ENCODE assay signal across 24 cellular contexts in genomic region chr4:106852416-106852815, GRCh38.
"Had no signal": no experiment of that assay in that cellular context is flagged by ENCODE, and none has a peak within 500 bp of the region (broad histone marks: within the 10 kb centered on the region; RNA-seq: fewer than 3 reads in every experiment).

No MANE protein-coding gene starts in this region.

- H3K4me3 ChIP-seq: left ventricle myocardium inferior, lung, neural progenitor cell, right atrium auricular region, right lobe of liver, smooth muscle cell, tibial nerve, uterus had no signal

- H3K9me3 ChIP-seq: left ventricle myocardium inferior, neutrophil, right atrium auricular region, right lobe of liver, tibial nerve, uterus had no signal

- H3K79me2 ChIP-seq: parathyroid adenoma had no signal

- H3K27me3 ChIP-seq: neural progenitor cell, neutrophil, right atrium auricular region, right lobe of liver, tibial nerve, uterus had no signal

- H3K9ac ChIP-seq: neural progenitor cell, parathyroid adenoma had no signal

- H3K4me2 ChIP-seq: neural progenitor cell, smooth muscle cell had no signal

- H3K4me1 ChIP-seq: left ventricle myocardium inferior, neural progenitor cell, parathyroid adenoma, right atrium auricular region, right lobe of liver, tibial nerve, uterus had no signal

- DNase-seq: islet precursor cell; left ventricle myocardium inferior; mesendoderm; naive B cell; natural killer cell; nephron progenitor cell; occipital lobe; right lobe of liver; stimulated activated CD4-positive, alpha-beta T cell treated with anti-CD3 and anti-CD28 coated beads, Interleukin-1b, Interleukin-23, amount 100 ng/mL, for 48 hours; stimulated activated CD4-positive, alpha-beta T cell treated with anti-CD3 and anti-CD28 coated beads, Interleukin-2, amount 100 ng/mL, for 48 hours; stimulated activated CD4-positive, alpha-beta T cell treated with anti-CD3 and anti-CD28 coated beads, Interleukin-4, amount 100 ng/mL, for 4 hours; stimulated activated CD8-positive, alpha-beta memory T cell treated with anti-CD3 and anti-CD28 coated beads, Interleukin-4, amount 100 ng/mL, for 48 hours; stimulated activated naive CD4-positive, alpha-beta T cell treated with Interleukin-2 at 50 U/mL for 16 hours; stimulated activated naive CD8-positive, alpha-beta T cell treated with anti-CD3 and anti-CD28 coated beads, Interleukin-15, amount 100 ng/mL, for 72 hours; substantia nigra; uterus had no signal

- ATAC-seq: natural killer cell; right lobe of liver; stimulated activated memory B cell treated with anti-CD40 and anti-IgM and Interleukin-4, amounts not matched to agents 10 μg/mL and 1 μg/mL and 100 μg/mL, for 72 hours; stimulated activated naive CD8-positive, alpha-beta T cell treated with anti-CD3 and anti-CD28 coated beads, Interleukin-15, amount 100 ng/mL, for 72 hours had no signal

- H3K27ac ChIP-seq: left ventricle myocardium inferior, neural progenitor cell, neutrophil, parathyroid adenoma, right atrium auricular region, right lobe of liver, tibial nerve, uterus had no signal

- H3K36me3 ChIP-seq: left ventricle myocardium inferior, neural progenitor cell, neutrophil, right atrium auricular region, right lobe of liver, tibial nerve, uterus had no signal

- H2AFZ ChIP-seq: neural progenitor cell, parathyroid adenoma had no signal
